ENCODE assay signal across 19 cellular contexts in the genomic region with DNA sequence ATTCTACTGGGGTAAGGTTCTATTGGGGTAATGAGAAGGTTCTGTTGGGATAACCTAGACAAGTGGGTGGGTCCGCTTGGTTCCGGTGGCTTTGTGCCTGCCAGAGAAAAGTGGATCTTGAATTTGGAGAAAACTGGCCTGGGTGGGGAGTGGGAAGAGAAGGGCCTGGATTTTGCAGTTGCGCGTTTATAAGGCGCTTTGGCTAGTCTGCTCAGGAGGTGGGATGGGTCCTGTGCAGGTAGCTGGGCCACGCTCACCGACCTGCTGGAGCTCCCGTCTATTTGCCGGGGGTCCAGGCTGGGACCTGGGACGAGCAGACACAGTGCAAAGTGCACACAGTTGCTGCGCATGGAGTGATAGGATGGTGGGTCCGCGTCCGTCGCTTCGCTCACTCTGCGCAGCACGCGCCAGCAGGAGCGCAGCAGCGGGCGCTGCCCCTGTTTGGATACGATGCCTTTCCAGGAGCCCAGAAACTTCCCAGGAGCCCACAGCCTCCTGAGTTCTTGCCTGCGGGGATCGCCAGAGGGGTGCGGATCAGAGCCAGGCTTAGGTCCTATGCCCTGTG. TPM values are rescaled to one million over a fixed set of nuclear protein-coding genes. Genes with fewer than 3 reads are reported as not detected.
DNase-seq lines count a peak whose midpoint lies in the region; ATAC-seq and TF ChIP-seq lines count a peak whose summit lies in the region.
"Had no signal": no experiment of that assay in that cellular context is flagged by ENCODE, and none has a peak within 500 bp of the region (broad histone marks: within the 10 kb centered on the region; RNA-seq: fewer than 3 reads in every experiment).

No MANE protein-coding gene starts in this region.

- DNase-seq in activated naive CD4-positive, alpha-beta T cell treated with anti-CD3 and anti-CD28 coated beads, Interleukin-2, amount 50 U/mL, for 72 hours (ENCODE audit: low spot score in 2 of 2): no peak
- DNase-seq in WTC11 (ENCODE audit: low spot score) (no peak), mesenteric fat pad (ENCODE audit: low spot score) (peak; percentile 67), progenitor cell of endocrine pancreas (ENCODE audit: low spot score, unreplicated experiment) (no peak), NCI-H446 (lab: John Stamatoyannopoulos, UW) (no peak), DMS53 treated with DMSO at 0.1 percent for 48 hours (lab: John Stamatoyannopoulos, UW; ENCODE audit: unreplicated experiment) (no peak), NCI-H748 treated with DMSO at 0.1 percent for 48 hours (lab: John Stamatoyannopoulos, UW) (no peak)
- DNase-seq: activated CD4-positive, alpha-beta memory T cell treated with anti-CD3 and anti-CD28 coated beads, Interleukin-2, amount 10 ng/mL, durations not matched to agents 7 days and 5 days; cortex of kidney; GDM1; MM.1S; NCI-H1436; NCI-H69; substantia nigra had no signal

- no peaks in the 10 kb centered on the region for H3K4me1 Mint-ChIP-seq in activated naive CD4-positive, alpha-beta T cell treated with anti-CD3 and anti-CD28 coated beads, Interleukin-2, amount 50 U/mL, for 24 hours
- H3K4me1 Mint-ChIP-seq in WTC11 (peaks cover 6% of the 10 kb centered on the region), progenitor cell of endocrine pancreas (ENCODE audit: low read depth) (peaks cover 2% of the 10 kb centered on the region)
- H3K4me1 Mint-ChIP-seq: activated CD4-positive, alpha-beta memory T cell treated with anti-CD3 and anti-CD28 coated beads, Interleukin-2, amount 10 ng/mL, durations not matched to agents 7 days and 5 days; activated T-helper 17 cell treated with anti-CD3 and anti-CD28 coated beads, Interleukin-2, amount 50 U/mL, for 72 hours had no signal

- POLR2A ChIA-PET in WTC11 (lab: Charles Lee): interaction anchor here (0.6 kb wide), 1 partner anchor 358 kb away, joined by 3 read pairs; no protein-coding TSS in a partner anchor

- no peak overlapping the region for H3K27ac Mint-ChIP-seq in activated naive CD4-positive, alpha-beta T cell treated with anti-CD3 and anti-CD28 coated beads, Interleukin-2, amount 50 U/mL, for 24 hours
- no peak overlapping the region for H3K27ac Mint-ChIP-seq in activated naive CD4-positive, alpha-beta T cell treated with anti-CD3 and anti-CD28 coated beads, Interleukin-2, amount 50 U/mL, for 72 hours
- H3K27ac Mint-ChIP-seq in WTC11 (no peak overlapping the region), progenitor cell of endocrine pancreas (no peak overlapping the region)
- H3K27ac Mint-ChIP-seq: activated CD4-positive, alpha-beta memory T cell treated with anti-CD3 and anti-CD28 coated beads, Interleukin-2, amount 10 ng/mL, durations not matched to agents 7 days and 5 days; activated T-helper 17 cell treated with anti-CD3 and anti-CD28 coated beads, Interleukin-2, amount 50 U/mL, for 72 hours had no signal

- H3K4me3 Mint-ChIP-seq in activated naive CD4-positive, alpha-beta T cell treated with anti-CD3 and anti-CD28 coated beads, Interleukin-2, amount 50 U/mL, for 24 hours: peak overlapping the region; percentile 65
- H3K4me3 Mint-ChIP-seq in WTC11: peak overlapping the region; percentile 67; the same call in 1 of the 2 replicates
- peak overlapping the region; percentile 71 for H3K4me3 Mint-ChIP-seq in progenitor cell of endocrine pancreas (ENCODE audit: low read depth)
- H3K4me3 Mint-ChIP-seq: activated CD4-positive, alpha-beta memory T cell treated with anti-CD3 and anti-CD28 coated beads, Interleukin-2, amount 10 ng/mL, durations not matched to agents 7 days and 5 days; activated T-helper 17 cell treated with anti-CD3 and anti-CD28 coated beads, Interleukin-2, amount 50 U/mL, for 72 hours had no signal

- CTCF ChIA-PET in WTC11 (lab: Charles Lee): interaction anchor here (1.0 to 1.1 kb wide), 2 partner anchors 54 to 300 kb away, joined by 3 to 4 read pairs; a partner anchor contains a TSS

- ATAC-seq in activated naive CD4-positive, alpha-beta T cell treated with anti-CD3 and anti-CD28 coated beads, Interleukin-2, amount 50 U/mL, for 72 hours: no peak
- ATAC-seq in WTC11: no peak
- ATAC-seq: activated T-helper 17 cell treated with anti-CD3 and anti-CD28 coated beads, Interleukin-2, amount 50 U/mL, for 72 hours; K562 had no signal

- H3K36me3 Mint-ChIP-seq in activated naive CD4-positive, alpha-beta T cell treated with anti-CD3 and anti-CD28 coated beads, Interleukin-2, amount 50 U/mL, for 24 hours: no peaks in the 10 kb centered on the region
- H3K36me3 Mint-ChIP-seq in activated naive CD4-positive, alpha-beta T cell treated with anti-CD3 and anti-CD28 coated beads, Interleukin-2, amount 50 U/mL, for 72 hours: no peaks in the 10 kb centered on the region
- H3K36me3 Mint-ChIP-seq in WTC11 (0 out of 2 replicates have a peak, but pooled peaks cover 3% of the 10 kb centered on the region), progenitor cell of endocrine pancreas (ENCODE audit: insufficient read depth) (no peaks in the 10 kb centered on the region)

- peaks cover 2% of the 10 kb centered on the region for H3K27me3 Mint-ChIP-seq in activated naive CD4-positive, alpha-beta T cell treated with anti-CD3 and anti-CD28 coated beads, Interleukin-2, amount 50 U/mL, for 24 hours
- H3K27me3 Mint-ChIP-seq in WTC11 (ENCODE audit: low read depth): peaks cover 18% of the 10 kb centered on the region
- H3K27me3 Mint-ChIP-seq in progenitor cell of endocrine pancreas: peaks cover 18% of the 10 kb centered on the region

- TF ChIP-seq CTCF in WTC11 (IDR thresholded peaks at IDR 0.05): no peak
- no peak for TF ChIP-seq CTCF in progenitor cell of endocrine pancreas (IDR thresholded peaks at IDR 0.05; ENCODE audit: unreplicated experiment)

- H3K9me3 Mint-ChIP-seq in activated naive CD4-positive, alpha-beta T cell treated with anti-CD3 and anti-CD28 coated beads, Interleukin-2, amount 50 U/mL, for 24 hours: no peaks in the 10 kb centered on the region
- no peaks in the 10 kb centered on the region for H3K9me3 Mint-ChIP-seq in activated naive CD4-positive, alpha-beta T cell treated with anti-CD3 and anti-CD28 coated beads, Interleukin-2, amount 50 U/mL, for 72 hours
- H3K9me3 Mint-ChIP-seq in WTC11 (peaks cover 3% of the 10 kb centered on the region; the same call in 1 of the 2 replicates), progenitor cell of endocrine pancreas (ENCODE audit: low read depth) (no peaks in the 10 kb centered on the region)
- H3K9me3 Mint-ChIP-seq: activated CD4-positive, alpha-beta memory T cell treated with anti-CD3 and anti-CD28 coated beads, Interleukin-2, amount 10 ng/mL, durations not matched to agents 7 days and 5 days; activated T-helper 17 cell treated with anti-CD3 and anti-CD28 coated beads, Interleukin-2, amount 50 U/mL, for 72 hours had no signal

TF ChIP-seq in WTC11, 78 proteins besides CTCF, POLR2A, EP300 and RAD21 (continues in another document):
- TF ChIP-seq, protein P1, sequence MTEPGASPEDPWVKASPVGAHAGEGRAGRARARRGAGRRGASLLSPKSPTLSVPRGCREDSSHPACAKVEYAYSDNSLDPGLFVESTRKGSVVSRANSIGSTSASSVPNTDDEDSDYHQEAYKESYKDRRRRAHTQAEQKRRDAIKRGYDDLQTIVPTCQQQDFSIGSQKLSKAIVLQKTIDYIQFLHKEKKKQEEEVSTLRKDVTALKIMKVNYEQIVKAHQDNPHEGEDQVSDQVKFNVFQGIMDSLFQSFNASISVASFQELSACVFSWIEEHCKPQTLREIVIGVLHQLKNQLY (CRISPR knock-in tag; IDR thresholded peaks at IDR 0.05): no peak
- TF ChIP-seq JUN (CRISPR knock-in tag; IDR thresholded peaks at IDR 0.05) (no peak), ZNF219 (CRISPR knock-in tag; IDR thresholded peaks at IDR 0.05; ENCODE audit: borderline replicate concordance) (no peak), SP1 (CRISPR knock-in tag; conservative IDR thresholded peaks at IDR 0.05) (no peak)
- TF ChIP-seq, protein P2, sequence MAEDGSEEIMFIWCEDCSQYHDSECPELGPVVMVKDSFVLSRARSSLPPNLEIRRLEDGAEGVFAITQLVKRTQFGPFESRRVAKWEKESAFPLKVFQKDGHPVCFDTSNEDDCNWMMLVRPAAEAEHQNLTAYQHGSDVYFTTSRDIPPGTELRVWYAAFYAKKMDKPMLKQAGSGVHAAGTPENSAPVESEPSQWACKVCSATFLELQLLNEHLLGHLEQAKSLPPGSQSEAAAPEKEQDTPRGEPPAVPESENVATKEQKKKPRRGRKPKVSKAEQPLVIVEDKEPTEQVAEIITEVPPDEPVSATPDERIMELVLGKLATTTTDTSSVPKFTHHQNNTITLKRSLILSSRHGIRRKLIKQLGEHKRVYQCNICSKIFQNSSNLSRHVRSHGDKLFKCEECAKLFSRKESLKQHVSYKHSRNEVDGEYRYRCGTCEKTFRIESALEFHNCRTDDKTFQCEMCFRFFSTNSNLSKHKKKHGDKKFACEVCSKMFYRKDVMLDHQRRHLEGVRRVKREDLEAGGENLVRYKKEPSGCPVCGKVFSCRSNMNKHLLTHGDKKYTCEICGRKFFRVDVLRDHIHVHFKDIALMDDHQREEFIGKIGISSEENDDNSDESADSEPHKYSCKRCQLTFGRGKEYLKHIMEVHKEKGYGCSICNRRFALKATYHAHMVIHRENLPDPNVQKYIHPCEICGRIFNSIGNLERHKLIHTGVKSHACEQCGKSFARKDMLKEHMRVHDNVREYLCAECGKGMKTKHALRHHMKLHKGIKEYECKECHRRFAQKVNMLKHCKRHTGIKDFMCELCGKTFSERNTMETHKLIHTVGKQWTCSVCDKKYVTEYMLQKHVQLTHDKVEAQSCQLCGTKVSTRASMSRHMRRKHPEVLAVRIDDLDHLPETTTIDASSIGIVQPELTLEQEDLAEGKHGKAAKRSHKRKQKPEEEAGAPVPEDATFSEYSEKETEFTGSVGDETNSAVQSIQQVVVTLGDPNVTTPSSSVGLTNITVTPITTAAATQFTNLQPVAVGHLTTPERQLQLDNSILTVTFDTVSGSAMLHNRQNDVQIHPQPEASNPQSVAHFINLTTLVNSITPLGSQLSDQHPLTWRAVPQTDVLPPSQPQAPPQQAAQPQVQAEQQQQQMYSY (CRISPR knock-in tag; IDR thresholded peaks at IDR 0.05): no peak
- TF ChIP-seq, protein P3, sequence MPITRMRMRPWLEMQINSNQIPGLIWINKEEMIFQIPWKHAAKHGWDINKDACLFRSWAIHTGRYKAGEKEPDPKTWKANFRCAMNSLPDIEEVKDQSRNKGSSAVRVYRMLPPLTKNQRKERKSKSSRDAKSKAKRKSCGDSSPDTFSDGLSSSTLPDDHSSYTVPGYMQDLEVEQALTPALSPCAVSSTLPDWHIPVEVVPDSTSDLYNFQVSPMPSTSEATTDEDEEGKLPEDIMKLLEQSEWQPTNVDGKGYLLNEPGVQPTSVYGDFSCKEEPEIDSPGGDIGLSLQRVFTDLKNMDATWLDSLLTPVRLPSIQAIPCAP (CRISPR knock-in tag; IDR thresholded peaks at IDR 0.05): no peak

RNA-seq across cellular contexts. Expression of a gene that starts 1.3 kb away (rescaled TPM):
- 1 to 10 TPM in 1 of 2 donors, under 1 TPM in 1; 0.18 to 1.4 TPM for total RNA-seq in activated naive CD4-positive, alpha-beta T cell treated with anti-CD3 and anti-CD28 coated beads, Interleukin-2, amount 50 U/mL, for 72 hours
- total RNA-seq in WTC11 (2021): 15.2 to 17.7 TPM (median 17.5 TPM) in 3 replicates
- total RNA-seq in mesenteric fat pad: 0.84 TPM
- 13.2 and 14.4 TPM in 2 replicates for total RNA-seq in progenitor cell of endocrine pancreas
- total RNA-seq: activated CD4-positive, alpha-beta memory T cell treated with anti-CD3 and anti-CD28 coated beads, Interleukin-2, amount 10 ng/mL, durations not matched to agents 7 days and 5 days; lung microvascular endothelial cell; T-helper 2 cell treated with Interferon-gamma antibody and Interleukin-4, amounts not matched to agents 100 ng/mL and 5 ng/mL, for 36 hours had no signal
